In genomic region chr20:44979090-44979621, GRCh38 we compare ENCODE assay signal across 8 cellular contexts. TPM values are rescaled to one million over a fixed set of nuclear protein-coding genes. Genes with fewer than 3 reads are reported as not detected.
DNase-seq lines count a peak whose midpoint lies in the region; ATAC-seq, FAIRE-seq and TF ChIP-seq lines count a peak whose summit lies in the region.

No MANE protein-coding gene starts in this region.

- peak; percentile 75 for ATAC-seq in GM19468 (IDR thresholded peaks at IDR 0.05; ENCODE audit: extremely low read depth, unreplicated experiment)
- peak; percentile 82 for ATAC-seq in HG03571 (IDR thresholded peaks at IDR 0.05; ENCODE audit: unreplicated experiment)
- peak; percentile 75 for ATAC-seq in activated CD4-positive, alpha-beta T cell treated with anti-CD3 and anti-CD28 coated beads for 36 hours

- peak overlapping the region; percentile 95 to 99 (median 98) for H3K27ac Mint-ChIP-seq in CD14-positive monocyte
- peak overlapping the region; percentile 95 for H3K27ac Mint-ChIP-seq in activated CD4-positive, alpha-beta T cell treated with anti-CD3 and anti-CD28 coated beads for 36 hours

- CTCF ChIA-PET in activated CD4-positive, alpha-beta T cell treated with anti-CD3 and anti-CD28 coated beads for 36 hours (lab: Charles Lee): interaction anchor here (0.7 to 3.3 kb wide), 7 partner anchors 11 to 157 kb away, joined by 3 to 18 read pairs (median 4); partner anchors contain the start of gene TOMM34

- POLR2A ChIA-PET in activated CD4-positive, alpha-beta T cell treated with anti-CD3 and anti-CD28 coated beads for 36 hours (lab: Charles Lee): interaction anchor here (0.7 to 1.8 kb wide), 2 partner anchors 9 to 428 kb away, joined by 6 to 8 read pairs; no protein-coding TSS in a partner anchor

- H3K4me1 Mint-ChIP-seq in CD14-positive monocyte: peaks cover 43% of the 10 kb centered on the region
- H3K4me1 Mint-ChIP-seq in activated CD4-positive, alpha-beta T cell treated with anti-CD3 and anti-CD28 coated beads for 36 hours: peaks cover 90% of the 10 kb centered on the region

- peak overlapping the region; percentile 32 to 65 for H3K4me3 Mint-ChIP-seq in CD14-positive monocyte
- H3K4me3 Mint-ChIP-seq in activated CD4-positive, alpha-beta T cell treated with anti-CD3 and anti-CD28 coated beads for 36 hours: peak overlapping the region; percentile 10

- intact Hi-C loops in CD14-positive monocyte (cut with micrococcal nuclease): no loop called here
- intact Hi-C loops in activated CD4-positive, alpha-beta T cell treated with anti-CD3 and anti-CD28 coated beads for 36 hours (cut with DNase I, micrococcal nuclease): loop anchor here (1.0 to 10.0 kb wide), 3 partner anchors 8 to 484 kb away; no protein-coding TSS in a partner anchor

- peaks cover 65 to 75% of the 10 kb centered on the region in 2 donors for H3K36me3 Mint-ChIP-seq in CD14-positive monocyte
- peaks cover 84% of the 10 kb centered on the region for H3K36me3 Mint-ChIP-seq in activated CD4-positive, alpha-beta T cell treated with anti-CD3 and anti-CD28 coated beads for 36 hours (ENCODE audit: low read depth)

- H3K9me3 Mint-ChIP-seq in CD14-positive monocyte: no peaks in the 10 kb centered on the region
- H3K9me3 Mint-ChIP-seq in activated CD4-positive, alpha-beta T cell treated with anti-CD3 and anti-CD28 coated beads for 36 hours (ENCODE audit: low read depth): no peaks in the 10 kb centered on the region

- no peak for FAIRE-seq in D721Med (lab: Jason Lieb, UNC)
- FAIRE-seq in urothelium cell line (lab: Jason Lieb, UNC): no peak

- TF ChIP-seq CTCF in CD14-positive monocyte (IDR thresholded peaks at IDR 0.05) (no peak), D721Med (IDR thresholded peaks at IDR 0.05; ENCODE audit: insufficient read depth, missing control alignments) (no peak)

- peak; percentile 77 for DNase-seq in CD14-positive monocyte (ENCODE audit: low spot score)
- DNase-seq in activated CD4-positive, alpha-beta T cell treated with anti-CD3 and anti-CD28 coated beads for 36 hours: peak; percentile 74
- DNase-seq in fibroblast of peridontal ligament (ENCODE audit: extremely low read depth): peak; percentile 82
- peak; percentile 41 for DNase-seq in stimulated activated CD8-positive, alpha-beta memory T cell treated with anti-CD3 and anti-CD28 coated beads, Interleukin-15, amount 100 ng/mL, for 1 hour (ENCODE audit: low read depth)
- DNase-seq in D721Med (ENCODE audit: insufficient read length, low spot score): no peak
- DNase-seq in urothelium cell line (ENCODE audit: low spot score): no peak

- H3K27me3 Mint-ChIP-seq in CD14-positive monocyte (ENCODE audit: low read depth in 3 of 3): peaks cover 0 to 3% (median 0%) of the 10 kb centered on the region in 3 donors
- no peaks in the 10 kb centered on the region for H3K27me3 Mint-ChIP-seq in activated CD4-positive, alpha-beta T cell treated with anti-CD3 and anti-CD28 coated beads for 36 hours

RNA-seq across cellular contexts. Expression of gene STK4, which starts 12.8 kb away (rescaled TPM):
- 100 to 1,000 TPM in 1 of 2 donors, 10 to 100 TPM in 1; 69.9 to 123 TPM for polyA plus RNA-seq in CD14-positive monocyte
- 100 to 1,000 TPM; 156 to 164 TPM for total RNA-seq in activated CD4-positive, alpha-beta T cell treated with anti-CD3 and anti-CD28 coated beads for 36 hours

RNA-seq across cellular contexts. Expression of gene TOMM34, which starts 19.0 kb away (rescaled TPM):
- polyA plus RNA-seq in CD14-positive monocyte: 1 to 10 TPM; 6.4 to 9.1 TPM
- total RNA-seq in activated CD4-positive, alpha-beta T cell treated with anti-CD3 and anti-CD28 coated beads for 36 hours: 10 to 100 TPM; 56.5 to 61.2 TPM

Comparison
In these comparisons a context has a peak if more than half of its experiments do, and no peak if none do; other contexts are left out.
1. DNase-seq: peak in CD14-positive monocyte (single experiment), activated CD4-positive, alpha-beta T cell treated with anti-CD3 and anti-CD28 coated beads for 36 hours (single experiment), fibroblast of peridontal ligament (single experiment) and stimulated activated CD8-positive, alpha-beta memory T cell treated with anti-CD3 and anti-CD28 coated beads, Interleukin-15, amount 100 ng/mL, for 1 hour (single experiment); none in D721Med (single experiment) and urothelium cell line (single experiment).
2. intact Hi-C loops: an anchor here in activated CD4-positive, alpha-beta T cell treated with anti-CD3 and anti-CD28 coated beads for 36 hours (1.0 to 10.0 kb wide); none called in CD14-positive monocyte.
3. Peak in every context shown above with its lines, with median percentiles within 50 percentile points of each other: ATAC-seq.